Comparison of ENCODE assay signal across 18 cellular contexts in the genomic region with DNA sequence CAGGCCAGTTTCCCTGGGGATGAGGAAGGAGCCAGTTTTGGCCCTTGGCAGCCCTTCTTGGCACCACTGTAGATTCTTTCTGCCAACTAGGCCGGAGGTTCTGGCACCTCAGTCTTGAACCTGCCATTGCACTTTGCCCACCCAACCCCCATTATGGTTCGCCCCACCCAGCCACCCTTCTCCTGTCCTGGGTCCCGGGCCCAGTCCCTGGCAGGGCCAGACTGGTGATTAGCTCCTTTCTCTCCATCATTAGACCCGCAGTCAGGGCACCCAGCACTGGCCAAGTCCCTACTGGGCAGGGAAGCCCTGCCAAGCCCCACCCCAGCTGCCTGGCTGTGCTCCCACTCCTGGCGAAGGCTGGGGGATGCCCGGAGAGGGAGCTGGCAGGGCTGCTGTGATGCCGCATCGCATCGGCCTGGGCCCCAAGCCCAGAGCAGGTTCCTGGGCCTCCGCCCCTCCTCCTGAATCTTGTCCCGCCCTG. TPM values are rescaled to one million over a fixed set of nuclear protein-coding genes. Genes with fewer than 3 reads are reported as not detected.
DNase-seq lines count a peak whose midpoint lies in the region; ATAC-seq, FAIRE-seq and TF ChIP-seq lines count a peak whose summit lies in the region.
"Had no signal": no experiment of that assay in that cellular context is flagged by ENCODE, and none has a peak within 500 bp of the region (broad histone marks: within the 10 kb centered on the region; RNA-seq: fewer than 3 reads in every experiment).

No MANE protein-coding gene starts in this region.

- FAIRE-seq in HepG2 (lab: Jason Lieb, UNC), result no peak
- FAIRE-seq: A549, RCC 7860, urothelium cell line had no signal

- in situ Hi-C loops in HepG2 (cut with HindIII; ENCODE audit: extremely low pct_ligation_motif_present, low pct_unique_long_range_greater_than_20kb), result no loop called here

- H2AFZ ChIP-seq in HepG2 (ENCODE audit: low read length) (no peak overlapping the region), neural cell (ENCODE audit: low read depth, low read length) (no peak overlapping the region)

- TF ChIP-seq POLR2A in HepG2 (IDR thresholded peaks at IDR 0.05; ENCODE audit: insufficient read depth in 1 of 2, low read depth in 2 of 2, low read length in 2 of 2), result no peak

- H3K4me1 ChIP-seq in liver (ENCODE audit: control insufficient read depth in 4 of 4, insufficient read depth in 4 of 4, low read length in 3 of 4) (peaks cover 27 to 60% (median 56%) of the 10 kb centered on the region in 4 donors), HepG2 (ENCODE audit: insufficient read depth, low read length) (peaks cover 84% of the 10 kb centered on the region), aorta (ENCODE audit: control insufficient read depth in 1 of 2, insufficient read depth in 2 of 2, low read length in 2 of 2) (no peaks in the 10 kb centered on the region)
- H3K4me1 ChIP-seq: A549 had no signal

- H3K4me1 Mint-ChIP-seq in glutamatergic neuron (ENCODE audit: low read depth, unreplicated experiment), result peaks cover 32% of the 10 kb centered on the region
- no peaks in the 10 kb centered on the region for H3K4me1 Mint-ChIP-seq in natural killer cell treated with Interleukin-12 subunit alpha and Interleukin-12 subunit beta and Interleukin-15 and Interleukin-18, amount 100 ng/mL, for 72 hours (ENCODE audit: low read depth in 2 of 2)
- H3K4me1 Mint-ChIP-seq: central memory CD8-positive, alpha-beta T cell had no signal

- no peaks in the 10 kb centered on the region for H3K36me3 Mint-ChIP-seq in glutamatergic neuron (ENCODE audit: unreplicated experiment)
- no peaks in the 10 kb centered on the region for H3K36me3 Mint-ChIP-seq in natural killer cell treated with Interleukin-12 subunit alpha and Interleukin-12 subunit beta and Interleukin-15 and Interleukin-18, amount 100 ng/mL, for 72 hours
- H3K36me3 Mint-ChIP-seq: naive thymus-derived CD8-positive, alpha-beta T cell had no signal

- H3K9me3 Mint-ChIP-seq in glutamatergic neuron (ENCODE audit: unreplicated experiment), result no peaks in the 10 kb centered on the region
- no peaks in the 10 kb centered on the region for H3K9me3 Mint-ChIP-seq in natural killer cell treated with Interleukin-12 subunit alpha and Interleukin-12 subunit beta and Interleukin-15 and Interleukin-18, amount 100 ng/mL, for 72 hours
- H3K9me3 Mint-ChIP-seq: central memory CD8-positive, alpha-beta T cell; naive thymus-derived CD8-positive, alpha-beta T cell had no signal

- no peaks in the 10 kb centered on the region for H3K9me2 ChIP-seq in neural cell (ENCODE audit: insufficient read depth, low read length)

- CTCF ChIA-PET in HepG2 (lab: Yijun Ruan, JAX; ENCODE audit: low intra/inter-chr PET ratio, low total read pairs), result no interaction called here

- DNase-seq in HepG2 (ENCODE audit: low spot score) (no peak), glutamatergic neuron (no peak), aorta (peak; percentile 64 to 84), NCI-H128 (lab: John Stamatoyannopoulos, UW; ENCODE audit: unreplicated experiment) (no peak)
- DNase-seq in natural killer cell treated with Interleukin-12 subunit alpha and Interleukin-12 subunit beta and Interleukin-15 and Interleukin-18, amount 100 ng/mL, for 72 hours (ENCODE audit: low spot score), result no peak
- DNase-seq: activated CD4-positive, alpha-beta T cell treated with anti-CD3 and anti-CD28 coated beads, Interleukin-2, amount 50 U/mL, for 4 hours; Kasumi-1; naive thymus-derived CD8-positive, alpha-beta T cell; NCI-H345 had no signal

- no peak overlapping the region for H3K9ac ChIP-seq in liver (ENCODE audit: low read depth in 1 of 2, low read length in 2 of 2)
- H3K9ac ChIP-seq in HepG2 (ENCODE audit: insufficient read depth, low read depth, low read length), result no peak overlapping the region
- peak overlapping the region; percentile 16 for H3K9ac ChIP-seq in neural cell (ENCODE audit: low read length)

- no peak overlapping the region for H3K4me3 ChIP-seq in liver (ENCODE audit: low read depth in 1 of 3, low read length in 3 of 3)
- no peak overlapping the region for H3K4me3 ChIP-seq in HepG2 (replicated peaks in 1 of 3; ENCODE audit: insufficient read depth in 1 of 3, low read depth in 2 of 3, low read length in 3 of 3)
- H3K4me3 ChIP-seq in neural cell (ENCODE audit: low read length), result no peak overlapping the region
- no peak overlapping the region for H3K4me3 ChIP-seq in aorta (ENCODE audit: low read length in 2 of 2)
- H3K4me3 ChIP-seq: A549 had no signal

- H3K4me3 Mint-ChIP-seq in glutamatergic neuron (ENCODE audit: unreplicated experiment), result peak overlapping the region; percentile 20
- no peak overlapping the region for H3K4me3 Mint-ChIP-seq in natural killer cell treated with Interleukin-12 subunit alpha and Interleukin-12 subunit beta and Interleukin-15 and Interleukin-18, amount 100 ng/mL, for 72 hours
- H3K4me3 Mint-ChIP-seq: central memory CD8-positive, alpha-beta T cell; naive thymus-derived CD8-positive, alpha-beta T cell had no signal

- H4K20me1 ChIP-seq in HepG2 (ENCODE audit: insufficient read depth, low read length) (no peaks in the 10 kb centered on the region), neural cell (ENCODE audit: insufficient read depth) (no peaks in the 10 kb centered on the region)

- no peak overlapping the region for H3K4me2 ChIP-seq in HepG2 (ENCODE audit: low read depth, low read length)
- H3K4me2 ChIP-seq in neural cell (ENCODE audit: low read length), result no peak overlapping the region
- H3K4me2 ChIP-seq: A549 had no signal

- ATAC-seq in HepG2, result no peak
- peak; percentile 58 for ATAC-seq in aorta (ENCODE audit: low FRiP score)
- no peak for ATAC-seq in natural killer cell treated with Interleukin-12 subunit alpha and Interleukin-12 subunit beta and Interleukin-15 and Interleukin-18, amount 100 ng/mL, for 72 hours
- ATAC-seq in HG02588 (IDR thresholded peaks at IDR 0.05; ENCODE audit: unreplicated experiment), result no peak
- ATAC-seq: A549; esophagus mucosa; naive thymus-derived CD8-positive, alpha-beta T cell had no signal

- TF ChIP-seq RAD21 in liver (IDR thresholded peaks at IDR 0.05), result peak in 1 of 2 donors; percentile 36
- no peak for TF ChIP-seq RAD21 in HepG2 (CRISPR knock-in tag; IDR thresholded peaks at IDR 0.05)
- no peak for TF ChIP-seq RAD21 in neural cell (conservative IDR thresholded peaks at IDR 0.05)

- peaks cover 13% of the 10 kb centered on the region for H3K79me2 ChIP-seq in HepG2 (ENCODE audit: insufficient read depth, low read length)
- peaks cover 62% of the 10 kb centered on the region for H3K79me2 ChIP-seq in neural cell (replicated peaks; ENCODE audit: insufficient read depth, low read length)

- intact Hi-C loops in HepG2 (cut with micrococcal nuclease; ENCODE audit: unreplicated experiment), result no loop called here
- intact Hi-C loops in aorta (cut with DNase I), result no loop called here

- H3K36me3 ChIP-seq in liver (ENCODE audit: control insufficient read depth in 4 of 4, insufficient read depth in 3 of 4, low read depth in 1 of 4, low read length in 3 of 4), result no peaks in the 10 kb centered on the region
- no peaks in the 10 kb centered on the region for H3K36me3 ChIP-seq in HepG2 (replicated peaks in 1 of 2; ENCODE audit: control insufficient read depth in 1 of 2, insufficient read depth in 2 of 2, low read length in 2 of 2)
- no peaks in the 10 kb centered on the region for H3K36me3 ChIP-seq in neural cell (ENCODE audit: insufficient read depth, low read length)
- no peaks in the 10 kb centered on the region for H3K36me3 ChIP-seq in aorta (ENCODE audit: control insufficient read depth in 1 of 2, insufficient read depth in 2 of 2, low read length in 1 of 2)

- BruUV-seq in HepG2 (replicated peaks; lab: Mats Ljungman, UMichigan), result no TSS peak

- peaks cover 4% of the 10 kb centered on the region for H3K27me3 Mint-ChIP-seq in glutamatergic neuron (ENCODE audit: unreplicated experiment)
- peaks cover 0 to 3% of the 10 kb centered on the region in 2 donors for H3K27me3 Mint-ChIP-seq in natural killer cell treated with Interleukin-12 subunit alpha and Interleukin-12 subunit beta and Interleukin-15 and Interleukin-18, amount 100 ng/mL, for 72 hours
- H3K27me3 Mint-ChIP-seq: central memory CD8-positive, alpha-beta T cell had no signal

- H3K27me3 ChIP-seq in liver (ENCODE audit: control insufficient read depth in 4 of 4, insufficient read depth in 4 of 4, low read length in 3 of 4) (no peaks in the 10 kb centered on the region), HepG2 (ENCODE audit: control insufficient read depth in 1 of 2, insufficient read depth in 2 of 2, low read length in 2 of 2) (no peaks in the 10 kb centered on the region), neural cell (ENCODE audit: insufficient read depth, low read depth, low read length) (no peaks in the 10 kb centered on the region), aorta (ENCODE audit: control insufficient read depth in 1 of 2, insufficient read depth in 2 of 2, low read length in 1 of 2) (no peaks in the 10 kb centered on the region)

- no peak for TF ChIP-seq EP300 in HepG2 (IDR thresholded peaks at IDR 0.05; ENCODE audit: low read depth in 2 of 2, low read length in 2 of 2)
- no peak for TF ChIP-seq EP300 in HepG2 (CRISPR knock-in tag; IDR thresholded peaks at IDR 0.05; ENCODE audit: borderline replicate concordance)
- TF ChIP-seq EP300 in neural cell (conservative IDR thresholded peaks at IDR 0.05; ENCODE audit: poor library complexity, severe bottlenecking), result no peak

- POLR2A ChIA-PET in HepG2 (lab: Yijun Ruan, JAX), result interaction anchor here (1.2 to 2.7 kb wide), 6 partner anchors 9 to 39 kb away, joined by 3 to 8 read pairs (median 4); a partner anchor contains a TSS

- H3K27ac ChIP-seq in liver (ENCODE audit: low read depth in 1 of 2, low read length in 2 of 2) (peak overlapping the region in 1 of 2 donors; percentile 46), HepG2 (ENCODE audit: extremely low read length, insufficient read depth, low read length) (no peak overlapping the region), neural cell (ENCODE audit: low read length) (peak overlapping the region; percentile 12), aorta (ENCODE audit: low read depth in 1 of 2, low read length in 2 of 2) (no peak overlapping the region)
- H3K27ac ChIP-seq: A549, HL-60 had no signal

- no peak for TF ChIP-seq CTCF in liver (IDR thresholded peaks at IDR 0.05; ENCODE audit: low read depth, low read length, missing input control)
- TF ChIP-seq CTCF in HepG2 (CRISPR knock-in tag; IDR thresholded peaks at IDR 0.05), result no peak
- TF ChIP-seq CTCF in glutamatergic neuron (IDR thresholded peaks at IDR 0.05; ENCODE audit: partially characterized antibody, unreplicated experiment), result no peak
- TF ChIP-seq CTCF in neural cell (IDR thresholded peaks at IDR 0.05; ENCODE audit: poor library complexity, severe bottlenecking), result no peak

- WGBS in liver, result 26% methylated on average over 11 of the region's 11 CpGs
- 90% methylated on average over 4 of the region's 11 CpGs for WGBS in HepG2 (ENCODE audit: low lambda C conversion rate)
- 9% methylated on average over 10 to 11 of the region's 11 CpGs for WGBS in aorta, 2 donors

- H3K27ac Mint-ChIP-seq in glutamatergic neuron (ENCODE audit: unreplicated experiment), result no peak overlapping the region
- no peak overlapping the region for H3K27ac Mint-ChIP-seq in natural killer cell treated with Interleukin-12 subunit alpha and Interleukin-12 subunit beta and Interleukin-15 and Interleukin-18, amount 100 ng/mL, for 72 hours

- H3K9me3 ChIP-seq in liver (ENCODE audit: control insufficient read depth in 4 of 4, low read length in 3 of 4) (no peaks in the 10 kb centered on the region), HepG2 (ENCODE audit: low read length) (no peaks in the 10 kb centered on the region), neural cell (ENCODE audit: low read length) (no peaks in the 10 kb centered on the region), aorta (ENCODE audit: control insufficient read depth, low read length) (no peaks in the 10 kb centered on the region)
- H3K9me3 ChIP-seq: A549 had no signal

- no peaks in the 10 kb centered on the region for H3F3A ChIP-seq in neural cell (ENCODE audit: insufficient read depth, low read length, poor library complexity, severe bottlenecking)

RNA-seq across cellular contexts. Expression of a gene that starts 9.7 kb away (rescaled TPM):
- 1 to 10 TPM; 1.8 to 2.2 TPM for total RNA-seq in liver
- 1 to 10 TPM in 1 of 2 donors, under 1 TPM in 1; 0.97 to 2.0 TPM for polyA plus RNA-seq in liver
- 7.2 and 9.6 TPM in 2 replicates for total RNA-seq in HepG2 (2016; rRNA removed; fragmentation: Illumina TruSeq; extraction: Trizol)
- total RNA-seq in HepG2 (2016; cell fraction: cytosol; rRNA removed; fragmentation: Illumina TruSeq; extraction: Trizol; ENCODE audit: low read depth), result 1.9 and 2.5 TPM in 2 replicates
- 5.6 and 8.3 TPM in 2 replicates for total RNA-seq in HepG2 (2016; cell fraction: insoluble cytoplasmic fraction; rRNA removed; fragmentation: Illumina TruSeq; extraction: Trizol)
- 7.5 TPM in 2 replicates for total RNA-seq in HepG2 (2016; cell fraction: membrane; rRNA removed; fragmentation: Illumina TruSeq; extraction: Trizol)
- total RNA-seq in HepG2 (2016; cell fraction: nucleus; rRNA removed; fragmentation: Illumina TruSeq; extraction: Trizol), result 7.0 and 7.5 TPM in 2 replicates
- polyA plus RNA-seq in HepG2 (2011; rRNA removed), result 2.7 and 3.7 TPM in 2 replicates
- polyA plus RNA-seq in HepG2 (2011; cell fraction: cytosol; rRNA removed), result 2.0 and 3.0 TPM in 2 replicates
- polyA plus RNA-seq in HepG2 (2011; cell fraction: nucleus; rRNA removed), result 3.8 and 4.7 TPM in 2 replicates
- 2.5 and 2.9 TPM in 2 replicates for polyA plus RNA-seq in HepG2 (2012)
- 2.5 and 2.6 TPM in 2 replicates for polyA plus RNA-seq in HepG2 (2016; cell fraction: cytosol; fragmentation: Illumina TruSeq; extraction: Trizol; ENCODE audit: low read depth)
- polyA plus RNA-seq in HepG2 (2016; cell fraction: insoluble cytoplasmic fraction; fragmentation: Illumina TruSeq; extraction: Trizol; ENCODE audit: low read depth), result 9.4 and 11.8 TPM in 2 replicates
- 8.4 and 9.5 TPM in 2 replicates for polyA plus RNA-seq in HepG2 (2016; cell fraction: membrane; fragmentation: Illumina TruSeq; extraction: Trizol; ENCODE audit: low read depth)
- 9.3 and 9.9 TPM in 2 replicates for polyA plus RNA-seq in HepG2 (2016; cell fraction: nucleus; fragmentation: Illumina TruSeq; extraction: Trizol; ENCODE audit: insufficient read depth, low read depth)
- 2.9 and 8.9 TPM in 2 replicates for polyA minus RNA-seq in HepG2 (2011; rRNA and poly(A)+ RNA removed; ENCODE audit: low replicate concordance)
- polyA minus RNA-seq in HepG2 (2011; cell fraction: cytosol; rRNA and poly(A)+ RNA removed), result 3.6 and 4.0 TPM in 2 replicates
- polyA minus RNA-seq in HepG2 (2011; cell fraction: nucleus; rRNA and poly(A)+ RNA removed), result 7.9 and 8.2 TPM in 2 replicates
- total RNA-seq in glutamatergic neuron (ENCODE audit: unreplicated experiment), result 18.1 TPM
- 6.4 and 8.5 TPM in 2 replicates for polyA plus RNA-seq in neural cell
- 14.9 and 15.6 TPM in 2 replicates for polyA minus RNA-seq in neural cell
- under 1 TPM; 0.48 to 0.52 TPM for total RNA-seq in aorta
- polyA plus RNA-seq in aorta, result under 1 TPM; 0.25 to 0.28 TPM
- total RNA-seq in natural killer cell treated with Interleukin-12 subunit alpha and Interleukin-12 subunit beta and Interleukin-15 and Interleukin-18, amount 100 ng/mL, for 72 hours, result 1 to 10 TPM; 1.2 to 1.8 TPM

Comparison
In these comparisons a context has a peak if more than half of its experiments do, and no peak if none do; other contexts are left out.
1. DNase-seq: peak in aorta (2 of 2); none in HepG2 (single experiment), glutamatergic neuron (single experiment), NCI-H128 (single experiment) and natural killer cell treated with Interleukin-12 subunit alpha and Interleukin-12 subunit beta and Interleukin-15 and Interleukin-18, amount 100 ng/mL, for 72 hours (single experiment).